ENCODE assay signal across 15 cellular contexts in the genomic region with DNA sequence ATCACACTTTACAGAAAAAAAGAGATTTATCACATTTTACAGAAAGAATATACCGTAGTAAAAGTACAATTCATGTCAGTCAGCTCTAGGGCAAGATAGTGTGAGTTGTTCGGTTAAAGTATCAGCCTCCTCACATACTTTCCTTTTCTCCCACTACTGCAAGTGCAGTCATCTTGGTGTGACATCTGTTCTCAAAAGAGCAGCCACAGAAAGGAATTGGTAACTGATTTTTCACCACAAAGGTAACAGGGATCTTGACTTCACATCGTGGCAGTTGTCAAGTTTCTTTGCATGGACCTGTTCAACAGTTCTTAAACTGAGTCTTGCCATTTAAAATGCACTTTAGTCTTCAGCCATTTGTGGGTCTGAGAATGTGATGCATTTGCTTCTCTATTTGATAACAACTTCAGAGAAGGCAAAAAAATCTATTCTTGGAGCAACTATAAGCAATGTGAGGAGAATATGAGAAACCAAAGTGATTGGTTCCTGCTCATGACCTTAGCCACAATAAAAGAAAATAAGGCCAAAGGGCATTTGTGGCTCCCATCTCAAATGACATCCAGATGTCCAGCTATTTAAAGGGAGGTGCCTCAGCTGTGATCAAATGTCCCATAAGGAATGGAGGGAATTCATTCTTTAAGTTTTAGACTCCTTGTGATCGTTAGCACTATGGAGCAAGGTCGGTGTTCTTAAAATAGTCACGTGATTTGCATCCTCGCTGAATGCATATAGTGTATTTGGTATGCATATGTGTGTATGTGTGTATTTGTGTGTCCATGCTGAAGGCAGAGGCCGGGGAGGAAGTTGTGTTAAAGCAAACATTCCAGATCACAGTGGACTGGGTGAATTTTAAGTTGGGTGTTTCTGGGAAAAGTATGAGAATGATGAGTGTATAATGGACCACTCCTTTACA. TPM values are rescaled to one million over a fixed set of nuclear protein-coding genes. Genes with fewer than 3 reads are reported as not detected.
A peak's percentile ranks its signal among the peaks of the same experiment; 100 is the strongest.
DNase-seq lines count a peak whose midpoint lies in the region; ATAC-seq and TF ChIP-seq lines count a peak whose summit lies in the region.
"Had no signal": no experiment of that assay in that cellular context is flagged by ENCODE, and none has a peak within 500 bp of the region (broad histone marks: within the 10 kb centered on the region; RNA-seq: fewer than 3 reads in every experiment).

No MANE protein-coding gene starts in this region.

- intact Hi-C loops in activated CD4-positive, alpha-beta T cell treated with anti-CD3 and anti-CD28 coated beads, Interleukin-2, amount 10 ng/mL, durations not matched to agents 24 days and 14 days (cut with micrococcal nuclease): no loop called here
- intact Hi-C loops in lower leg skin (cut with DNase I; ENCODE audit: low total_unique reads): no loop called here

- ATAC-seq in HG02642 (IDR thresholded peaks at IDR 0.05; ENCODE audit: poor library complexity, unreplicated experiment) (peak; percentile 66), HG03442 (IDR thresholded peaks at IDR 0.05; ENCODE audit: unreplicated experiment) (peak; percentile 49)
- no peak for ATAC-seq in stimulated activated naive CD8-positive, alpha-beta T cell treated with anti-CD3 and anti-CD28 coated beads, Interleukin-15, amount 100 ng/mL, for 72 hours
- ATAC-seq: activated T-cell treated with anti-CD3 and anti-CD28 coated beads, Interleukin-2, amount 50 U/mL, for 4 hours had no signal

- TF ChIP-seq CTCF in lower leg skin (IDR thresholded peaks at IDR 0.05): no peak

- WGBS in lower leg skin, 2 donors: 73 to 77% methylated on average over 8 of the region's 8 CpGs

- TF ChIP-seq POLR2A in lower leg skin (IDR thresholded peaks at IDR 0.05): no peak

- H3K27me3 Mint-ChIP-seq in activated CD4-positive, alpha-beta T cell treated with anti-CD3 and anti-CD28 coated beads, Interleukin-2, amount 10 ng/mL, durations not matched to agents 24 days and 14 days: peaks cover 23% of the 10 kb centered on the region
- H3K27me3 Mint-ChIP-seq in stimulated activated naive CD8-positive, alpha-beta T cell treated with anti-CD3 and anti-CD28 coated beads, Interleukin-15, amount 100 ng/mL, for 72 hours: peaks cover 44% of the 10 kb centered on the region

- H3K4me3 Mint-ChIP-seq in activated CD4-positive, alpha-beta T cell treated with anti-CD3 and anti-CD28 coated beads, Interleukin-2, amount 10 ng/mL, durations not matched to agents 24 days and 14 days: no peak overlapping the region
- H3K4me3 Mint-ChIP-seq in stimulated activated naive CD8-positive, alpha-beta T cell treated with anti-CD3 and anti-CD28 coated beads, Interleukin-15, amount 100 ng/mL, for 72 hours: no peak overlapping the region
- H3K4me3 Mint-ChIP-seq: activated T-cell treated with anti-CD3 and anti-CD28 coated beads, Interleukin-2, amount 50 U/mL, for 4 hours had no signal

- H3K9me3 Mint-ChIP-seq in activated CD4-positive, alpha-beta T cell treated with anti-CD3 and anti-CD28 coated beads, Interleukin-2, amount 10 ng/mL, durations not matched to agents 24 days and 14 days: no peaks in the 10 kb centered on the region
- H3K9me3 Mint-ChIP-seq in stimulated activated naive CD8-positive, alpha-beta T cell treated with anti-CD3 and anti-CD28 coated beads, Interleukin-15, amount 100 ng/mL, for 72 hours: peaks cover 0 to 6% of the 10 kb centered on the region in 2 donors
- H3K9me3 Mint-ChIP-seq: activated T-cell treated with anti-CD3 and anti-CD28 coated beads, Interleukin-2, amount 50 U/mL, for 4 hours had no signal

- H3K4me3 ChIP-seq in lower leg skin (ENCODE audit: low read depth, poor library complexity, severe bottlenecking): no peak overlapping the region
- H3K4me3 ChIP-seq: thoracic aorta had no signal

- peak; percentile 56 for DNase-seq in activated CD4-positive, alpha-beta T cell treated with anti-CD3 and anti-CD28 coated beads, Interleukin-2, amount 10 ng/mL, durations not matched to agents 24 days and 14 days
- DNase-seq in activated CD4-positive, alpha-beta T cell treated with anti-CD3 and anti-CD28 coated beads, Interleukin-2, amount 50 U/mL, for 4 hours: no peak
- no peak for DNase-seq in lower leg skin (ENCODE audit: low spot score in 2 of 2)
- no peak for DNase-seq in stimulated activated naive CD8-positive, alpha-beta T cell treated with anti-CD3 and anti-CD28 coated beads, Interleukin-15, amount 100 ng/mL, for 72 hours
- DNase-seq in GM03348 (ENCODE audit: low spot score): no peak
- DNase-seq in hepatic stellate cell (ENCODE audit: low spot score): no peak
- DNase-seq: 8988T; activated T-cell treated with anti-CD3 and anti-CD28 coated beads, Interleukin-2, amount 50 U/mL, for 4 hours; erythroblast; kidney; NCI-H1092; stimulated activated CD4-positive, alpha-beta T cell treated with anti-CD3 and anti-CD28 coated beads, Interleukin-4, amount 100 ng/mL, for 24 hours had no signal

- peaks cover 4% of the 10 kb centered on the region for H3K4me1 Mint-ChIP-seq in activated CD4-positive, alpha-beta T cell treated with anti-CD3 and anti-CD28 coated beads, Interleukin-2, amount 10 ng/mL, durations not matched to agents 24 days and 14 days
- peaks cover 7% of the 10 kb centered on the region for H3K4me1 Mint-ChIP-seq in stimulated activated naive CD8-positive, alpha-beta T cell treated with anti-CD3 and anti-CD28 coated beads, Interleukin-15, amount 100 ng/mL, for 72 hours

- H3K27ac Mint-ChIP-seq in activated CD4-positive, alpha-beta T cell treated with anti-CD3 and anti-CD28 coated beads, Interleukin-2, amount 10 ng/mL, durations not matched to agents 24 days and 14 days: no peak overlapping the region
- H3K27ac Mint-ChIP-seq in stimulated activated naive CD8-positive, alpha-beta T cell treated with anti-CD3 and anti-CD28 coated beads, Interleukin-15, amount 100 ng/mL, for 72 hours: no peak overlapping the region

- no peaks in the 10 kb centered on the region for H3K36me3 Mint-ChIP-seq in activated CD4-positive, alpha-beta T cell treated with anti-CD3 and anti-CD28 coated beads, Interleukin-2, amount 10 ng/mL, durations not matched to agents 24 days and 14 days (ENCODE audit: low read depth)

RNA-seq across cellular contexts. Expression of gene E2F7, which starts 5.3 kb away (rescaled TPM):
- total RNA-seq in activated CD4-positive, alpha-beta T cell treated with anti-CD3 and anti-CD28 coated beads, Interleukin-2, amount 10 ng/mL, durations not matched to agents 24 days and 14 days: 16.8 and 20.0 TPM in 2 replicates
- 1 to 10 TPM in 3 of 4 donors, under 1 TPM in 1; 0.71 to 2.0 (median 1.5) TPM for total RNA-seq in lower leg skin
- total RNA-seq: thoracic aorta had no signal
